ENCODE assay signal across 1 cellular context in genomic region chr14:68404652-68405183, GRCh38.
TF ChIP-seq lines count a peak whose summit lies in the region.

No MANE protein-coding gene starts in this region.

TF ChIP-seq in GM12878, 131 proteins besides CTCF, POLR2A, EP300 and RAD21 (continued from another document and continues in another):
- TF ChIP-seq REST (IDR thresholded peaks at IDR 0.05; ENCODE audit: low read depth, low read length) (no peak), SUPT20H (IDR thresholded peaks at IDR 0.05; ENCODE audit: borderline replicate concordance, control insufficient read depth, low read depth, low read length) (no peak), HCFC1 (IDR thresholded peaks at IDR 0.05; ENCODE audit: low read length) (no peak), JUND (IDR thresholded peaks at IDR 0.05; ENCODE audit: low read depth, low read length) (no peak), BHLHE40 (IDR thresholded peaks at IDR 0.05; ENCODE audit: borderline replicate concordance in 1 of 2, low read depth in 2 of 2, low read length in 1 of 2) (no peak), HDGF (IDR thresholded peaks at IDR 0.05) (peak; percentile 22), ZNF592 (IDR thresholded peaks at IDR 0.05) (peak; percentile 53), NFIC (IDR thresholded peaks at IDR 0.05; ENCODE audit: low read depth, low read length) (peak; percentile 7; the same call in 1 of the 2 replicates), CHD1 (IDR thresholded peaks at IDR 0.05; ENCODE audit: low read depth, low read length) (no peak), ZNF24 (IDR thresholded peaks at IDR 0.05) (0 out of 2 replicates have a peak, but pooled peaks have one; percentile 18), ATF3 (IDR thresholded peaks at IDR 0.05; ENCODE audit: borderline replicate concordance, extremely low read depth, low read depth, low read length) (no peak), RUNX3 (IDR thresholded peaks at IDR 0.05; ENCODE audit: low read length) (peak; percentile 50; the same call in 1 of the 2 replicates), KLF5 (IDR thresholded peaks at IDR 0.05; ENCODE audit: partially characterized antibody) (no peak), SRF (IDR thresholded peaks at IDR 0.05; ENCODE audit: low read depth in 2 of 2, low read length in 2 of 2) (no peak), SMAD5 (IDR thresholded peaks at IDR 0.05; ENCODE audit: low read depth) (peak; percentile 28; the same call in 1 of the 2 replicates), SPI1 (IDR thresholded peaks at IDR 0.05; ENCODE audit: borderline replicate concordance, insufficient read depth, low read depth, low read length) (no peak), PKNOX1 (IDR thresholded peaks at IDR 0.05) (peak; percentile 95), MTA3 (IDR thresholded peaks at IDR 0.05; ENCODE audit: borderline replicate concordance, low read length) (peak; percentile 23), DPF2 (IDR thresholded peaks at IDR 0.05) (0 out of 2 replicates have a peak, but pooled peaks have one; percentile 42), NFYA (IDR thresholded peaks at IDR 0.05; ENCODE audit: borderline replicate concordance, low read depth, low read length) (no peak), USF1 (IDR thresholded peaks at IDR 0.05; ENCODE audit: borderline replicate concordance, extremely low read length, insufficient read depth, low read depth, low read length) (no peak), NBN (IDR thresholded peaks at IDR 0.05) (peak; percentile 58; the same call in 1 of the 2 replicates), GATAD2B (conservative IDR thresholded peaks at IDR 0.05; ENCODE audit: low read depth) (peak; percentile 44; the same call in 1 of the 2 replicates), NKRF (conservative IDR thresholded peaks at IDR 0.05) (0 out of 2 replicates have a peak, but pooled peaks have one; percentile 23), POLR2AphosphoS5 (IDR thresholded peaks at IDR 0.05; ENCODE audit: low read length) (peak; percentile 35; the same call in 1 of the 2 replicates), ZBTB4 (CRISPR knock-in tag; IDR thresholded peaks at IDR 0.05) (no peak), ZBTB33 (IDR thresholded peaks at IDR 0.05) (no peak), RBBP5 (conservative IDR thresholded peaks at IDR 0.05) (no peak), PBX3 (IDR thresholded peaks at IDR 0.05; ENCODE audit: insufficient replicate concordance, low read depth, low read length) (peak; percentile 83)
